ENCODE assay signal across 28 cellular contexts in genomic region chr3:28226020-28226419, GRCh38.
"Had no signal": no experiment of that assay in that cellular context is flagged by ENCODE, and none has a peak within 500 bp of the region (broad histone marks: within the 10 kb centered on the region; RNA-seq: fewer than 3 reads in every experiment).

No MANE protein-coding gene starts in this region.

- H3K27ac ChIP-seq: neural progenitor cell, ovary, parathyroid adenoma, psoas muscle, skin epidermis, spleen, suprapubic skin, testis, tibial artery, transverse colon, vagina had no signal

- H3K4me1 ChIP-seq: neural progenitor cell, parathyroid adenoma, psoas muscle, spleen, suprapubic skin, testis, tibial artery, transverse colon, vagina had no signal

- FAIRE-seq: urothelium cell line had no signal

- DNase-seq: natural killer cell; occipital lobe; ovary; posterior cingulate gyrus; psoas muscle; right cardiac atrium; spleen; stimulated activated CD4-positive, alpha-beta T cell treated with anti-CD3 and anti-CD28 coated beads, Interleukin-12 subunit alpha, Interleukin-12 subunit beta, amount 100 ng/mL, for 4 hours; stimulated activated CD4-positive, alpha-beta T cell treated with anti-CD3 and anti-CD28 coated beads, Interleukin-1b, Interleukin-23, amount 100 ng/mL, for 48 hours; stimulated activated CD4-positive, alpha-beta T cell treated with anti-CD3 and anti-CD28 coated beads, Interleukin-4, amount 100 ng/mL, for 1 hour; stimulated activated CD4-positive, alpha-beta T cell treated with anti-CD3 and anti-CD28 coated beads, Interleukin-4, amount 100 ng/mL, for 4 hours; stimulated activated CD8-positive, alpha-beta memory T cell treated with anti-CD3 and anti-CD28 coated beads, Interleukin-4, amount 100 ng/mL, for 48 hours; stimulated activated naive CD4-positive, alpha-beta T cell; stimulated activated naive CD8-positive, alpha-beta T cell treated with anti-CD3 and anti-CD28 coated beads, Interleukin-15, amount 100 ng/mL, for 72 hours; stimulated activated naive CD8-positive, alpha-beta T cell treated with anti-CD3 and anti-CD28 coated beads, Interleukin-15, Interleukin-2, amounts not matched to agents 100 U/mL and 50 U/mL, for 24 hours; substantia nigra; testis; tibial artery; transverse colon had no signal

- H3K4me2 ChIP-seq: neural progenitor cell, smooth muscle cell had no signal

- H3K9me3 ChIP-seq: ovary, psoas muscle, spleen, suprapubic skin, testis, tibial artery, transverse colon, vagina had no signal

- H3K36me3 ChIP-seq: neural progenitor cell, ovary, spleen, suprapubic skin, tibial artery, transverse colon, vagina had no signal

- H2AFZ ChIP-seq: neural progenitor cell, parathyroid adenoma had no signal

- ATAC-seq: natural killer cell; psoas muscle; right cardiac atrium; sciatic nerve; stimulated activated memory B cell treated with anti-CD40 and anti-IgM and Interleukin-4, amounts not matched to agents 10 μg/mL and 1 μg/mL and 100 μg/mL, for 72 hours; stimulated activated naive CD8-positive, alpha-beta T cell treated with anti-CD3 and anti-CD28 coated beads, Interleukin-15, amount 100 ng/mL, for 72 hours; stimulated activated naive CD8-positive, alpha-beta T cell treated with anti-CD3 and anti-CD28 coated beads, Interleukin-15, Interleukin-2, amounts not matched to agents 100 U/mL and 50 U/mL, for 24 hours had no signal

- H3K4me3 ChIP-seq: neural progenitor cell, ovary, psoas muscle, skin epidermis, smooth muscle cell, spleen, suprapubic skin, testis, tibial artery, transverse colon, vagina had no signal

- H3K9ac ChIP-seq: neural progenitor cell, parathyroid adenoma had no signal

- H3K27me3 ChIP-seq: neural progenitor cell, ovary, spleen, suprapubic skin, testis, tibial artery, transverse colon, vagina had no signal

- H3K79me2 ChIP-seq: parathyroid adenoma had no signal
